In genomic region chr18:47323158-47323557, GRCh38 we compare ENCODE assay signal across 20 cellular contexts.
DNase-seq lines count a peak whose midpoint lies in the region; ATAC-seq and TF ChIP-seq lines count a peak whose summit lies in the region.
"Had no signal": no experiment of that assay in that cellular context is flagged by ENCODE, and none has a peak within 500 bp of the region (broad histone marks: within the 10 kb centered on the region; RNA-seq: fewer than 3 reads in every experiment).

No MANE protein-coding gene starts in this region.

- no peak overlapping the region; the same call in 1 of the 2 replicates for H3K27ac Mint-ChIP-seq in HFFc6
- H3K27ac Mint-ChIP-seq: H9; stimulated activated naive CD8-positive, alpha-beta T cell treated with anti-CD3 and anti-CD28 coated beads, Interleukin-15, Interleukin-2, amounts not matched to agents 100 ng/mL and 50 ng/mL, for 24 hours; T-helper 17 cell had no signal

- H3K79me2 ChIP-seq in smooth muscle cell (ENCODE audit: low read depth) = no peaks in the 10 kb centered on the region

- no peaks in the 10 kb centered on the region; the same call in 1 of the 2 replicates for H3K36me3 Mint-ChIP-seq in HFFc6 (ENCODE audit: low read depth)

- H3K9ac ChIP-seq in smooth muscle cell (ENCODE audit: low read depth) = no peak overlapping the region

- no peak for TF ChIP-seq CTCF in AG10803 (conservative IDR thresholded peaks at IDR 0.05; ENCODE audit: low read length)
- TF ChIP-seq CTCF in HFFc6 (IDR thresholded peaks at IDR 0.05) = no peak
- no peak for TF ChIP-seq CTCF in RWPE2 (IDR thresholded peaks at IDR 0.05; ENCODE audit: poor library complexity, severe bottlenecking)
- no peak for TF ChIP-seq CTCF in foreskin fibroblast (IDR thresholded peaks at IDR 0.05; ENCODE audit: low read depth, low read length)
- TF ChIP-seq CTCF in smooth muscle cell (IDR thresholded peaks at IDR 0.05; ENCODE audit: borderline replicate concordance, insufficient read depth, poor library complexity, severe bottlenecking) = no peak

- ATAC-seq in RWPE2 (ENCODE audit: low read depth) (peak; percentile 90), GM18909 (IDR thresholded peaks at IDR 0.05; ENCODE audit: poor library complexity, unreplicated experiment) (no peak), GM21381 (IDR thresholded peaks at IDR 0.05; ENCODE audit: unreplicated experiment) (no peak)
- ATAC-seq: activated T-cell treated with anti-CD3 and anti-CD28 coated beads, Interleukin-2, amount 50 U/mL, for 4 hours; left colon; T-helper 17 cell had no signal

- in situ Hi-C loops in KBM-7 (cut with MboI; ENCODE audit: low pct_unique_long_range_greater_than_20kb, low sequenced_read_pairs) = no loop called here

- H4K20me1 ChIP-seq in smooth muscle cell (ENCODE audit: low read depth) = no peaks in the 10 kb centered on the region

- H3K27ac ChIP-seq in RWPE2 (ENCODE audit: poor library complexity, severe bottlenecking) = no peak overlapping the region
- no peak overlapping the region for H3K27ac ChIP-seq in smooth muscle cell (ENCODE audit: low read depth)
- H3K27ac ChIP-seq: C4-2B, esophagus squamous epithelium had no signal

- H3K9me3 ChIP-seq in RWPE2 (ENCODE audit: severe bottlenecking) (no peaks in the 10 kb centered on the region), smooth muscle cell (replicated peaks; ENCODE audit: low read depth) (no peaks in the 10 kb centered on the region)
- H3K9me3 ChIP-seq: esophagus squamous epithelium had no signal

- H3K4me3 ChIP-seq in AG10803 (ENCODE audit: low read length) (no peak overlapping the region), RWPE2 (ENCODE audit: severe bottlenecking) (no peak overlapping the region), foreskin fibroblast (ENCODE audit: low read depth in 1 of 2, low read length in 2 of 2) (no peak overlapping the region), smooth muscle cell (no peak overlapping the region)
- H3K4me3 ChIP-seq: esophagus squamous epithelium had no signal

- H3K27me3 ChIP-seq in RWPE2 (ENCODE audit: insufficient read depth, poor library complexity, severe bottlenecking) (no peaks in the 10 kb centered on the region), smooth muscle cell (ENCODE audit: low read depth) (peaks cover 33% of the 10 kb centered on the region)

- H3K4me1 Mint-ChIP-seq in HFFc6 (ENCODE audit: low read depth) = peaks cover 8% of the 10 kb centered on the region; the same call in 1 of the 2 replicates
- H3K4me1 Mint-ChIP-seq: T-helper 17 cell had no signal

- DNase-seq in AG10803 (ENCODE audit: low read depth) (peak; percentile 58), HFFc6 (peak; percentile 65), RWPE2 (ENCODE audit: low spot score) (no peak), foreskin fibroblast (peak; percentile 27 to 37), KBM-7 (no peak), smooth muscle cell (lab: John Stamatoyannopoulos, UW; ENCODE audit: unreplicated experiment) (no peak)
- DNase-seq: activated CD4-positive, alpha-beta T cell treated with anti-CD3 and anti-CD28 coated beads for 1 hour; activated T-cell treated with anti-CD3 and anti-CD28 coated beads, Interleukin-2, amount 50 U/mL, for 4 hours; amygdala; DMS79; esophagus squamous epithelium; H9; hypothalamus; left colon; NCI-H2029 treated with DMSO at 0.1 percent for 48 hours; T-helper 17 cell had no signal

- H3K4me2 ChIP-seq in smooth muscle cell = no peak overlapping the region

- H3K4me3 Mint-ChIP-seq in HFFc6 = no peak overlapping the region
- H3K4me3 Mint-ChIP-seq: activated T-cell treated with anti-CD3 and anti-CD28 coated beads, Interleukin-2, amount 50 U/mL, for 4 hours; H9; stimulated activated naive CD8-positive, alpha-beta T cell treated with anti-CD3 and anti-CD28 coated beads, Interleukin-15, Interleukin-2, amounts not matched to agents 100 ng/mL and 50 ng/mL, for 24 hours; T-helper 17 cell had no signal

- H2AFZ ChIP-seq in smooth muscle cell (ENCODE audit: low read depth) = no peak overlapping the region

- no peaks in the 10 kb centered on the region for H3K36me3 ChIP-seq in RWPE2 (ENCODE audit: low read depth)
- no peaks in the 10 kb centered on the region for H3K36me3 ChIP-seq in smooth muscle cell (ENCODE audit: low read depth)
- H3K36me3 ChIP-seq: esophagus squamous epithelium had no signal

- H3K27me3 Mint-ChIP-seq in HFFc6 (ENCODE audit: insufficient read depth) = peaks cover 4% of the 10 kb centered on the region
- H3K27me3 Mint-ChIP-seq: stimulated activated naive CD8-positive, alpha-beta T cell treated with anti-CD3 and anti-CD28 coated beads, Interleukin-15, Interleukin-2, amounts not matched to agents 100 ng/mL and 50 ng/mL, for 24 hours had no signal

- H3F3A ChIP-seq in smooth muscle cell (ENCODE audit: low read depth) = no peaks in the 10 kb centered on the region

- no peaks in the 10 kb centered on the region for H3K4me1 ChIP-seq in RWPE2 (ENCODE audit: insufficient read depth, poor library complexity, severe bottlenecking)
- H3K4me1 ChIP-seq in smooth muscle cell (ENCODE audit: low read depth) = no peaks in the 10 kb centered on the region
- H3K4me1 ChIP-seq: esophagus squamous epithelium had no signal

- H3K9me3 Mint-ChIP-seq in HFFc6 = peaks cover 18% of the 10 kb centered on the region
- H3K9me3 Mint-ChIP-seq: activated T-cell treated with anti-CD3 and anti-CD28 coated beads, Interleukin-2, amount 50 U/mL, for 4 hours; H9; stimulated activated naive CD8-positive, alpha-beta T cell treated with anti-CD3 and anti-CD28 coated beads, Interleukin-15, Interleukin-2, amounts not matched to agents 100 ng/mL and 50 ng/mL, for 24 hours had no signal

- WGBS in smooth muscle cell (ENCODE audit: low lambda C conversion rate) = 59% methylated on average over 3 of the region's 3 CpGs

Comparison
In these comparisons a context has a peak if more than half of its experiments do, and no peak if none do; other contexts are left out.
1. DNase-seq: peak in AG10803 (single experiment), HFFc6 (single experiment) and foreskin fibroblast (2 of 2); none in RWPE2 (single experiment), KBM-7 (single experiment) and smooth muscle cell (single experiment).